In the genomic region with DNA sequence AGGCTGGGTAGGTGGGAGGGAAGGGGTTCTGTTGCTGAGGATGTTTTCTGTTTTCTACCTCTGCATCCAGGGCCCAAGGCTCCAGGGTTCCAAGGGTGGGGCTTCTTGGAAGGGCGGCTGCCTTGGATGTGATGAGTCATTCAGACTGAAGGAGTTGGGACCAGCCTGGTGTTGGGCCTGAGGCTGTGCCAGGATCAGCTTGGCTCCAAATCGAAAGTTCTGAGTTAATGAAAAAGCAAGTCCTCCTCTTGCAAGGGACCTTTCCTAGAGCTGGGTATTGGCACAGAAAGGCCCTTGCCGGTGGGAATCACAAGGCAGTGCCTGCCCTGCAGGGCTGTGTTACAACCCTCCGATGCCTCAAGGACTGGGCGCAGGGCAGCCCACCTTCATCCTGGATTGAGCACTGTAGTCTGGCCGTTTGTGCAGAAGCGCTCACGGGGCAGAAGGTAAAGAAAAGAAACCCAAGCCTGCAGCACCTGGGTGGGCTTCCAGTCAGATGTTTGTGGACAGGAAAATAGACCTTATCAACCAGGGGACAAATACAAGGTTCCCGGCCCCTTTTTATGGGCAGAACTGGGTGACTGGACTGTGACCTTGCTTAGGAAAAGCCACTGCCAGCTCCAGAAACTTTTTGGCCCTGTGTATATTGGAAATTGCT, we compare ENCODE assay signal across 8 cellular contexts. TPM values are rescaled to one million over a fixed set of nuclear protein-coding genes. Genes with fewer than 3 reads are reported as not detected.
A peak's percentile ranks its signal among the peaks of the same experiment; 100 is the strongest.
DNase-seq lines count a peak whose midpoint lies in the region; TF ChIP-seq lines count a peak whose summit lies in the region.

No MANE protein-coding gene starts in this region.

- H3K27me3 ChIP-seq in mesendoderm (ENCODE audit: insufficient read depth, low read length, poor library complexity) = no peaks in the 10 kb centered on the region
- no peaks in the 10 kb centered on the region for H3K27me3 ChIP-seq in vagina

- TF ChIP-seq CTCF in vagina (IDR thresholded peaks at IDR 0.05) = no peak

- DNase-seq in SIG-M5 treated with dmso at 0.1 percent for 504 hours (lab: John Stamatoyannopoulos, UW; ENCODE audit: unreplicated experiment) = peak; percentile 66
- DNase-seq in SIG-M5 (lab: John Stamatoyannopoulos, UW) = no peak
- peak; percentile 95 for DNase-seq in dedifferentiated amniotic fluid mesenchymal stem cell (ENCODE audit: extremely low spot score)
- peak; percentile 48 for DNase-seq in mesendoderm
- peak in 1 of 2 donors; percentile 96 for DNase-seq in vagina (ENCODE audit: extremely low spot score in 2 of 2)
- no peak for DNase-seq in NCI-H1694 (lab: John Stamatoyannopoulos, UW)
- no peak for DNase-seq in GM19238 (ENCODE audit: insufficient read length, low spot score)
- no peak for DNase-seq in NCI-H524 treated with DMSO at 0.1 percent for 48 hours (lab: John Stamatoyannopoulos, UW)

- H2BK5ac ChIP-seq in mesendoderm (ENCODE audit: low read length) = no peak overlapping the region

- no CpG with 5 or more reads among the region's 9 CpGs for WGBS in mesendoderm (ENCODE audit: extremely low coverage, insufficient coverage, low lambda C conversion rate)

- H2AK5ac ChIP-seq in mesendoderm (ENCODE audit: low read length) = no peak overlapping the region

- no peaks in the 10 kb centered on the region for H3K4me1 ChIP-seq in mesendoderm (ENCODE audit: control insufficient read depth, low read depth, low read length)
- H3K4me1 ChIP-seq in vagina = peaks cover 90% of the 10 kb centered on the region

- H3K4me3 ChIP-seq in mesendoderm (ENCODE audit: low read length) (no peak overlapping the region), vagina (no peak overlapping the region)

- no peak overlapping the region for H3K18ac ChIP-seq in mesendoderm (ENCODE audit: low read length)

- no peaks in the 10 kb centered on the region for H3K79me2 ChIP-seq in mesendoderm (ENCODE audit: control insufficient read depth, insufficient read depth, low read length)

- H3K27ac ChIP-seq in mesendoderm (ENCODE audit: low read depth, low read length) (no peak overlapping the region), vagina (peak overlapping the region; percentile 55)

- no peak for TF ChIP-seq POLR2A in vagina (IDR thresholded peaks at IDR 0.05)

- no peak overlapping the region for H2BK120ac ChIP-seq in mesendoderm (ENCODE audit: low read depth, low read length)

- no peak overlapping the region for H4K5ac ChIP-seq in mesendoderm (ENCODE audit: low read length)

- H3K56ac ChIP-seq in mesendoderm (ENCODE audit: low read length) = no peak overlapping the region

- intact Hi-C loops in vagina (cut with DNase I) = no loop called here

- peaks cover 2% of the 10 kb centered on the region for H3K79me1 ChIP-seq in mesendoderm (ENCODE audit: low read length)

- H4K8ac ChIP-seq in mesendoderm (ENCODE audit: low read depth, low read length) = no peak overlapping the region

- no peaks in the 10 kb centered on the region for H3K9me3 ChIP-seq in vagina

- H3K4me2 ChIP-seq in mesendoderm (ENCODE audit: low read length) = no peak overlapping the region

- H3K36me3 ChIP-seq in mesendoderm (ENCODE audit: control insufficient read depth, insufficient read depth, low read length) = no peaks in the 10 kb centered on the region
- H3K36me3 ChIP-seq in vagina = no peaks in the 10 kb centered on the region

- H3K23ac ChIP-seq in mesendoderm (ENCODE audit: low read length) = no peak overlapping the region

- H3K9ac ChIP-seq in mesendoderm (ENCODE audit: low read length) = no peak overlapping the region

- H2BK15ac ChIP-seq in mesendoderm (replicated peaks; ENCODE audit: low read depth) = no peak overlapping the region

- H3K4ac ChIP-seq in mesendoderm (ENCODE audit: low read depth, low read length) = no peak overlapping the region

RNA-seq across cellular contexts. Expression of a gene that starts 27.1 kb away (rescaled TPM):
- polyA plus RNA-seq in mesendoderm (2013, experiment 1 of 2) = 9.9 TPM
- polyA plus RNA-seq in mesendoderm (2013, experiment 2 of 2) = 9.7 TPM
- 38.8 TPM for total RNA-seq in vagina

RNA-seq across cellular contexts. Expression of a gene that starts 52.5 kb away (rescaled TPM):
- polyA plus RNA-seq in mesendoderm (2013, experiment 1 of 2) = 55.6 TPM
- polyA plus RNA-seq in mesendoderm (2013, experiment 2 of 2) = 56.0 TPM
- total RNA-seq in vagina = 89.4 TPM

Comparison
In these comparisons a context has a peak if more than half of its experiments do, and no peak if none do; other contexts are left out.
1. DNase-seq: peak in SIG-M5 treated with dmso at 0.1 percent for 504 hours (single experiment), dedifferentiated amniotic fluid mesenchymal stem cell (single experiment) and mesendoderm (single experiment); none in SIG-M5 (single experiment), NCI-H1694 (single experiment), GM19238 (single experiment) and NCI-H524 treated with DMSO at 0.1 percent for 48 hours (single experiment).